ENCODE assay signal across 1 cellular context in genomic region chr3:59771760-59772159, GRCh38.
TF ChIP-seq lines count a peak whose summit lies in the region.

No MANE protein-coding gene starts in this region.

TF ChIP-seq in HCT116, 20 proteins besides CTCF, POLR2A, EP300 and RAD21 (continued from another document):
- no peak for TF ChIP-seq FOSL1 (IDR thresholded peaks at IDR 0.05; ENCODE audit: low read depth)
- no peak for TF ChIP-seq YY1 (IDR thresholded peaks at IDR 0.05; ENCODE audit: extremely low read depth, insufficient replicate concordance, low read depth, low read length)
- TF ChIP-seq SRF (IDR thresholded peaks at IDR 0.05; ENCODE audit: low read depth), result no peak
- TF ChIP-seq CBX3 (IDR thresholded peaks at IDR 0.05; ENCODE audit: low read depth), result no peak
TF ChIP-seq in HCT116: peak in this region for 0.
